In genomic region chr21:39504230-39504629, GRCh38 we compare ENCODE assay signal across 22 cellular contexts. TPM values are rescaled to one million over a fixed set of nuclear protein-coding genes. Genes with fewer than 3 reads are reported as not detected.
DNase-seq lines count a peak whose midpoint lies in the region; ATAC-seq, FAIRE-seq and TF ChIP-seq lines count a peak whose summit lies in the region.
"Had no signal": no experiment of that assay in that cellular context is flagged by ENCODE, and none has a peak within 500 bp of the region (broad histone marks: within the 10 kb centered on the region; RNA-seq: fewer than 3 reads in every experiment).

No MANE protein-coding gene starts in this region.

- no peak overlapping the region for H3K4me3 ChIP-seq in right atrium auricular region
- H3K4me3 ChIP-seq in bronchial epithelial cell (ENCODE audit: low read depth, low read length) = no peak overlapping the region
- H3K4me3 ChIP-seq in gastrocnemius medialis = peak overlapping the region in 1 of 4 donors; percentile 8

- ATAC-seq in Right ventricle myocardium superior (ENCODE audit: poor library complexity) (peak; percentile 39), gastrocnemius medialis (peak; percentile 82 to 89), HG03135 (IDR thresholded peaks at IDR 0.05; ENCODE audit: unreplicated experiment) (no peak), HG03175 (IDR thresholded peaks at IDR 0.05; ENCODE audit: unreplicated experiment) (no peak)
- ATAC-seq: Right ventricle myocardium inferior had no signal

- no peak for TF ChIP-seq CTCF in right atrium auricular region (IDR thresholded peaks at IDR 0.05)
- no peak for TF ChIP-seq CTCF in bronchial epithelial cell (IDR thresholded peaks at IDR 0.05; ENCODE audit: insufficient read depth, low read length, severe bottlenecking)
- TF ChIP-seq CTCF in gastrocnemius medialis (IDR thresholded peaks at IDR 0.05 in 4 of 5, conservative IDR thresholded peaks at IDR 0.05 in 1 of 5) = no peak

- DNase-seq in Right ventricle myocardium superior (no peak), right atrium auricular region (ENCODE audit: low spot score) (no peak), NCI-H510A (lab: John Stamatoyannopoulos, UW) (peak; percentile 7), bronchial epithelial cell (ENCODE audit: low read depth) (no peak), gastrocnemius medialis (peak; percentile 79 to 89), Ammon's horn (ENCODE audit: low spot score) (no peak)
- DNase-seq: AML-193; CD8-positive, alpha-beta memory T cell; H9; HFFc6; KG1; NCI-H1092 treated with DMSO at 0.1 percent for 48 hours; NCI-H1436 treated with DMSO at 0.1 percent for 48 hours; NCI-H524; NCI-H774; OCI-M1 had no signal

- in situ Hi-C loops in gastrocnemius medialis (cut with MboI; ENCODE audit: low sequenced_read_pairs in 4 of 4) = no loop called here

- H3K9me3 ChIP-seq in right atrium auricular region (no peaks in the 10 kb centered on the region), gastrocnemius medialis (no peaks in the 10 kb centered on the region)

- no peaks in the 10 kb centered on the region for H3K27me3 ChIP-seq in right atrium auricular region
- H3K27me3 ChIP-seq in bronchial epithelial cell (ENCODE audit: control insufficient read depth, insufficient read depth, low read length) = no peaks in the 10 kb centered on the region
- no peaks in the 10 kb centered on the region for H3K27me3 ChIP-seq in gastrocnemius medialis

- FAIRE-seq in bronchial epithelial cell (lab: Jason Lieb, UNC) = peak; percentile 32
- FAIRE-seq: RCC 7860 had no signal

- intact Hi-C loops in Right ventricle myocardium superior (cut with DNase I) = no loop called here
- intact Hi-C loops in gastrocnemius medialis (cut with DNase I; ENCODE audit: low total_unique reads) = no loop called here

- H3K4me1 ChIP-seq in right atrium auricular region (no peaks in the 10 kb centered on the region), gastrocnemius medialis (peaks cover 34 to 47% of the 10 kb centered on the region in 2 donors)

- no peak for TF ChIP-seq POLR2A in gastrocnemius medialis (IDR thresholded peaks at IDR 0.05)

- H3K27ac ChIP-seq in right atrium auricular region (no peak overlapping the region), gastrocnemius medialis (peak overlapping the region; percentile 69 to 81 (median 79))
- H3K27ac ChIP-seq: C4-2B, HL-60 had no signal

- peaks cover 7% of the 10 kb centered on the region for H3K36me3 ChIP-seq in right atrium auricular region
- H3K36me3 ChIP-seq in bronchial epithelial cell (ENCODE audit: control insufficient read depth, insufficient read depth, low read length) = no peaks in the 10 kb centered on the region
- H3K36me3 ChIP-seq in gastrocnemius medialis = no peaks in the 10 kb centered on the region

RNA-seq across cellular contexts. Expression of gene SH3BGR, which starts 52.5 kb away (rescaled TPM):
- total RNA-seq in Right ventricle myocardium superior = 105 TPM
- total RNA-seq in right atrium auricular region = 10 to 100 TPM; 43.2 to 75.7 TPM
- total RNA-seq in bronchial epithelial cell = 5.0 and 13.7 TPM in 2 replicates
- 100 to 1,000 TPM in 3 of 4 donors, 10 to 100 TPM in 1; 92.9 to 182 (median 149) TPM for total RNA-seq in gastrocnemius medialis

RNA-seq across cellular contexts. Expression of gene LCA5L, which starts 58.7 kb away (rescaled TPM):
- 0.83 TPM for total RNA-seq in Right ventricle myocardium superior
- 1 to 10 TPM in 1 of 2 donors, under 1 TPM in 1; 0.26 to 1.5 TPM for total RNA-seq in right atrium auricular region
- total RNA-seq in bronchial epithelial cell = 0.53 and 3.2 TPM in 2 replicates
- 1 to 10 TPM; 2.3 to 7.9 (median 4.9) TPM for total RNA-seq in gastrocnemius medialis

Comparison
In these comparisons a context has a peak if more than half of its experiments do, and no peak if none do; other contexts are left out.
1. ATAC-seq: peak in Right ventricle myocardium superior (single experiment) and gastrocnemius medialis (2 of 2); none in HG03135 (single experiment) and HG03175 (single experiment).
2. DNase-seq: peak in NCI-H510A (single experiment) and gastrocnemius medialis (2 of 2); none in Right ventricle myocardium superior (single experiment), right atrium auricular region (single experiment), bronchial epithelial cell (single experiment) and Ammon's horn (single experiment).
3. H3K27ac ChIP-seq: peak in gastrocnemius medialis (4 of 4); none in right atrium auricular region (0 of 2).